In genomic region chr10:63645195-63645594, GRCh38 we compare ENCODE assay signal across 15 cellular contexts.
DNase-seq lines count a peak whose midpoint lies in the region; ATAC-seq lines count a peak whose summit lies in the region.
"Had no signal": no experiment of that assay in that cellular context is flagged by ENCODE, and none has a peak within 500 bp of the region (broad histone marks: within the 10 kb centered on the region; RNA-seq: fewer than 3 reads in every experiment).

No MANE protein-coding gene starts in this region.

- no peaks in the 10 kb centered on the region for H3K9me3 ChIP-seq in effector memory CD4-positive, alpha-beta T cell (ENCODE audit: control insufficient read depth, low read length)
- H3K9me3 ChIP-seq: body of pancreas, mucosa of descending colon, prostate gland had no signal

- H3K27me3 Mint-ChIP-seq in activated T-helper 17 cell treated with anti-CD3 and anti-CD28 coated beads, Interleukin-2, amount 50 U/mL, for 72 hours = no peaks in the 10 kb centered on the region

- H2AFZ ChIP-seq in ACC112 (ENCODE audit: low read length, unreplicated experiment) = no peak overlapping the region

- no peaks in the 10 kb centered on the region for H3K79me2 ChIP-seq in ACC112 (ENCODE audit: control insufficient read depth, insufficient read depth, low read length, unreplicated experiment)

- DNase-seq in stimulated activated effector memory CD8-positive, alpha-beta T cell treated with anti-CD3 and anti-CD28 coated beads, Interleukin-12 subunit alpha, Interleukin-12 subunit beta, amount 100 ng/mL, for 72 hours (ENCODE audit: low spot score in 2 of 2) = no peak
- DNase-seq in effector memory CD4-positive, alpha-beta T cell = no peak
- no peak for DNase-seq in GOT3 (lab: John Stamatoyannopoulos, UW)
- DNase-seq: activated naive CD8-positive, alpha-beta T cell treated with anti-CD3 and anti-CD28 coated beads, Interleukin-2, amount 10 ng/mL, durations not matched to agents 7 days and 5 days; body of pancreas; CD4-positive, alpha-beta T cell; mucosa of descending colon; NCI-H1436 treated with DMSO at 0.1 percent for 48 hours; NCI-H526; SW 1271 had no signal

- H3K27me3 ChIP-seq in ACC112 (ENCODE audit: insufficient read depth, low read length) = no peaks in the 10 kb centered on the region
- no peaks in the 10 kb centered on the region for H3K27me3 ChIP-seq in layer of hippocampus (ENCODE audit: control insufficient read depth, insufficient read depth, low read length)
- no peaks in the 10 kb centered on the region for H3K27me3 ChIP-seq in effector memory CD4-positive, alpha-beta T cell (replicated peaks; ENCODE audit: control insufficient read depth, insufficient read depth, low read length, poor library complexity, severe bottlenecking)
- H3K27me3 ChIP-seq: body of pancreas had no signal

- ATAC-seq in activated T-helper 17 cell treated with anti-CD3 and anti-CD28 coated beads, Interleukin-2, amount 50 U/mL, for 72 hours (replicated peaks) = peak; percentile 52
- ATAC-seq in stimulated activated effector memory CD8-positive, alpha-beta T cell treated with anti-CD3 and anti-CD28 coated beads, Interleukin-12 subunit alpha, Interleukin-12 subunit beta, amount 100 ng/mL, for 72 hours = peak; percentile 40
- no peak for ATAC-seq in HG03520 (IDR thresholded peaks at IDR 0.05; ENCODE audit: unreplicated experiment)
- ATAC-seq: body of pancreas, mucosa of descending colon had no signal

- H3K27ac ChIP-seq in ACC112 (ENCODE audit: low read depth, low read length) = peak overlapping the region; percentile 59
- H3K27ac ChIP-seq in layer of hippocampus (ENCODE audit: low read depth, low read length) = peak overlapping the region; percentile 58
- no peak overlapping the region for H3K27ac ChIP-seq in effector memory CD4-positive, alpha-beta T cell (ENCODE audit: insufficient read depth, low read length, poor library complexity, severe bottlenecking)

- H3K9me3 Mint-ChIP-seq in activated T-helper 17 cell treated with anti-CD3 and anti-CD28 coated beads, Interleukin-2, amount 50 U/mL, for 72 hours = no peaks in the 10 kb centered on the region
- H3K9me3 Mint-ChIP-seq in stimulated activated effector memory CD8-positive, alpha-beta T cell treated with anti-CD3 and anti-CD28 coated beads, Interleukin-12 subunit alpha, Interleukin-12 subunit beta, amount 100 ng/mL, for 72 hours = no peaks in the 10 kb centered on the region
- H3K9me3 Mint-ChIP-seq: CD4-positive, alpha-beta T cell had no signal

- H3K4me3 Mint-ChIP-seq in activated T-helper 17 cell treated with anti-CD3 and anti-CD28 coated beads, Interleukin-2, amount 50 U/mL, for 72 hours = no peak overlapping the region
- no peak overlapping the region for H3K4me3 Mint-ChIP-seq in stimulated activated effector memory CD8-positive, alpha-beta T cell treated with anti-CD3 and anti-CD28 coated beads, Interleukin-12 subunit alpha, Interleukin-12 subunit beta, amount 100 ng/mL, for 72 hours
- H3K4me3 Mint-ChIP-seq: activated naive CD8-positive, alpha-beta T cell treated with anti-CD3 and anti-CD28 coated beads, Interleukin-2, amount 10 ng/mL, durations not matched to agents 7 days and 5 days; CD4-positive, alpha-beta T cell had no signal

- no peaks in the 10 kb centered on the region for H3K4me1 Mint-ChIP-seq in activated T-helper 17 cell treated with anti-CD3 and anti-CD28 coated beads, Interleukin-2, amount 50 U/mL, for 72 hours
- no peaks in the 10 kb centered on the region for H3K4me1 Mint-ChIP-seq in stimulated activated effector memory CD8-positive, alpha-beta T cell treated with anti-CD3 and anti-CD28 coated beads, Interleukin-12 subunit alpha, Interleukin-12 subunit beta, amount 100 ng/mL, for 72 hours
- H3K4me1 Mint-ChIP-seq: activated naive CD8-positive, alpha-beta T cell treated with anti-CD3 and anti-CD28 coated beads, Interleukin-2, amount 10 ng/mL, durations not matched to agents 7 days and 5 days had no signal

- H3K36me3 Mint-ChIP-seq in activated T-helper 17 cell treated with anti-CD3 and anti-CD28 coated beads, Interleukin-2, amount 50 U/mL, for 72 hours (ENCODE audit: low read depth) = no peaks in the 10 kb centered on the region
- H3K36me3 Mint-ChIP-seq in stimulated activated effector memory CD8-positive, alpha-beta T cell treated with anti-CD3 and anti-CD28 coated beads, Interleukin-12 subunit alpha, Interleukin-12 subunit beta, amount 100 ng/mL, for 72 hours = no peaks in the 10 kb centered on the region
- H3K36me3 Mint-ChIP-seq: activated naive CD8-positive, alpha-beta T cell treated with anti-CD3 and anti-CD28 coated beads, Interleukin-2, amount 10 ng/mL, durations not matched to agents 7 days and 5 days had no signal

- peaks cover 13% of the 10 kb centered on the region for H3K4me1 ChIP-seq in ACC112 (ENCODE audit: control insufficient read depth, insufficient read depth, low read length, unreplicated experiment)
- no peaks in the 10 kb centered on the region for H3K4me1 ChIP-seq in effector memory CD4-positive, alpha-beta T cell (ENCODE audit: control insufficient read depth, insufficient read depth, low read length, poor library complexity, severe bottlenecking)
- H3K4me1 ChIP-seq: body of pancreas, prostate gland had no signal

- H3K4me3 ChIP-seq in ACC112 (ENCODE audit: low read depth, low read length) = 0 out of 2 replicates have a peak overlapping the region, but pooled peaks have one; percentile 16
- H3K4me3 ChIP-seq in effector memory CD4-positive, alpha-beta T cell (ENCODE audit: insufficient read depth, low read depth, low read length, poor library complexity, severe bottlenecking) = no peak overlapping the region
- H3K4me3 ChIP-seq: body of pancreas, mucosa of descending colon, prostate gland had no signal

- no peak overlapping the region for H3K27ac Mint-ChIP-seq in activated T-helper 17 cell treated with anti-CD3 and anti-CD28 coated beads, Interleukin-2, amount 50 U/mL, for 72 hours
- no peak overlapping the region for H3K27ac Mint-ChIP-seq in stimulated activated effector memory CD8-positive, alpha-beta T cell treated with anti-CD3 and anti-CD28 coated beads, Interleukin-12 subunit alpha, Interleukin-12 subunit beta, amount 100 ng/mL, for 72 hours
- H3K27ac Mint-ChIP-seq: activated naive CD8-positive, alpha-beta T cell treated with anti-CD3 and anti-CD28 coated beads, Interleukin-2, amount 10 ng/mL, durations not matched to agents 7 days and 5 days; CD4-positive, alpha-beta T cell had no signal

- H3K36me3 ChIP-seq in ACC112 (ENCODE audit: insufficient read depth, low read length) = no peaks in the 10 kb centered on the region
- no peaks in the 10 kb centered on the region for H3K36me3 ChIP-seq in effector memory CD4-positive, alpha-beta T cell (ENCODE audit: control insufficient read depth, insufficient read depth, low read length)
- H3K36me3 ChIP-seq: prostate gland had no signal
